ENCODE assay signal across 9 cellular contexts in genomic region chr14:96205059-96205993, GRCh38. TPM values are rescaled to one million over a fixed set of nuclear protein-coding genes. Genes with fewer than 3 reads are reported as not detected.
DNase-seq lines count a peak whose midpoint lies in the region; ATAC-seq and TF ChIP-seq lines count a peak whose summit lies in the region.
"Had no signal": no experiment of that assay in that cellular context is flagged by ENCODE, and none has a peak within 500 bp of the region (broad histone marks: within the 10 kb centered on the region; RNA-seq: fewer than 3 reads in every experiment).

No MANE protein-coding gene starts in this region.

- peaks cover 16% of the 10 kb centered on the region for H3K4me1 Mint-ChIP-seq in stimulated activated naive CD8-positive, alpha-beta T cell treated with anti-CD3 and anti-CD28 coated beads, Interleukin-15, amount 100 ng/mL, for 72 hours
- H3K4me1 Mint-ChIP-seq in activated T-cell treated with anti-CD3 and anti-CD28 coated beads, Interleukin-2, amount 50 U/mL, for 24 hours (ENCODE audit: low read depth) = peaks cover 6% of the 10 kb centered on the region

- no peak overlapping the region for H3K27ac Mint-ChIP-seq in stimulated activated naive CD8-positive, alpha-beta T cell treated with anti-CD3 and anti-CD28 coated beads, Interleukin-15, amount 100 ng/mL, for 72 hours
- no peak overlapping the region for H3K27ac Mint-ChIP-seq in activated T-cell treated with anti-CD3 and anti-CD28 coated beads, Interleukin-2, amount 50 U/mL, for 24 hours

- peaks cover 11% of the 10 kb centered on the region for H3K4me1 ChIP-seq in mucosa of descending colon (ENCODE audit: low read depth)

- peaks cover 71% of the 10 kb centered on the region for H3K27me3 Mint-ChIP-seq in stimulated activated naive CD8-positive, alpha-beta T cell treated with anti-CD3 and anti-CD28 coated beads, Interleukin-15, amount 100 ng/mL, for 72 hours
- peaks cover 55% of the 10 kb centered on the region for H3K27me3 Mint-ChIP-seq in activated T-cell treated with anti-CD3 and anti-CD28 coated beads, Interleukin-2, amount 50 U/mL, for 24 hours

- ATAC-seq in stimulated activated naive CD8-positive, alpha-beta T cell treated with anti-CD3 and anti-CD28 coated beads, Interleukin-15, amount 100 ng/mL, for 72 hours = peak; percentile 16
- no peak for ATAC-seq in stimulated activated naive CD8-positive, alpha-beta T cell treated with anti-CD3 and anti-CD28 coated beads, Interleukin-15, Interleukin-2, amounts not matched to agents 100 U/mL and 50 U/mL, for 24 hours
- peak; percentile 43 for ATAC-seq in mucosa of descending colon
- ATAC-seq in HG03108 (IDR thresholded peaks at IDR 0.05; ENCODE audit: unreplicated experiment) = no peak
- ATAC-seq in HG02571 (IDR thresholded peaks at IDR 0.05; ENCODE audit: unreplicated experiment) = no peak

- H3K9me3 Mint-ChIP-seq in stimulated activated naive CD8-positive, alpha-beta T cell treated with anti-CD3 and anti-CD28 coated beads, Interleukin-15, amount 100 ng/mL, for 72 hours = no peaks in the 10 kb centered on the region
- no peaks in the 10 kb centered on the region for H3K9me3 Mint-ChIP-seq in activated T-cell treated with anti-CD3 and anti-CD28 coated beads, Interleukin-2, amount 50 U/mL, for 24 hours

- no peak for DNase-seq in stimulated activated naive CD8-positive, alpha-beta T cell treated with anti-CD3 and anti-CD28 coated beads, Interleukin-15, amount 100 ng/mL, for 72 hours
- no peak for DNase-seq in stimulated activated naive CD8-positive, alpha-beta T cell treated with anti-CD3 and anti-CD28 coated beads, Interleukin-15, Interleukin-2, amounts not matched to agents 100 U/mL and 50 U/mL, for 24 hours
- DNase-seq in coronary artery (ENCODE audit: low spot score) = no peak
- DNase-seq in mucosa of descending colon = peak in 1 of 3 donors; percentile 29
- no peak for DNase-seq in NCI-H2029 (lab: John Stamatoyannopoulos, UW)
- no peak for DNase-seq in activated T-cell treated with anti-CD3 and anti-CD28 coated beads, Interleukin-2, amount 50 U/mL, for 24 hours
- DNase-seq: DND-41 had no signal

- no peaks in the 10 kb centered on the region for H3K36me3 Mint-ChIP-seq in activated T-cell treated with anti-CD3 and anti-CD28 coated beads, Interleukin-2, amount 50 U/mL, for 24 hours (ENCODE audit: low read depth)

- intact Hi-C loops in mucosa of descending colon (cut with DNase I, micrococcal nuclease) = no loop called here

- TF ChIP-seq CTCF in coronary artery (IDR thresholded peaks at IDR 0.05) (no peak), mucosa of descending colon (IDR thresholded peaks at IDR 0.05) (no peak)

- H3K4me3 ChIP-seq in coronary artery = peak overlapping the region; percentile 68
- H3K4me3 ChIP-seq in mucosa of descending colon = peak overlapping the region; percentile 21

- H3K9me3 ChIP-seq in mucosa of descending colon = no peaks in the 10 kb centered on the region

- H3K27ac ChIP-seq in coronary artery = peak overlapping the region; percentile 7 to 81

- no peak overlapping the region for H3K4me3 Mint-ChIP-seq in stimulated activated naive CD8-positive, alpha-beta T cell treated with anti-CD3 and anti-CD28 coated beads, Interleukin-15, amount 100 ng/mL, for 72 hours
- H3K4me3 Mint-ChIP-seq in activated T-cell treated with anti-CD3 and anti-CD28 coated beads, Interleukin-2, amount 50 U/mL, for 24 hours = no peak overlapping the region

- no peaks in the 10 kb centered on the region for H3K36me3 ChIP-seq in mucosa of descending colon (ENCODE audit: low read depth)

RNA-seq across cellular contexts. Expression of gene BDKRB2, which starts 0.7 kb away (rescaled TPM):
- total RNA-seq in mucosa of descending colon = 10 to 100 TPM; 18.7 to 38.6 (median 25.4) TPM

RNA-seq across cellular contexts. Expression of gene BDKRB1, which starts 50.7 kb away (rescaled TPM):
- 10 to 100 TPM in 1 of 3 donors, 1 to 10 TPM in 2; 6.1 to 10.6 (median 7.7) TPM for total RNA-seq in mucosa of descending colon

Comparison
In these comparisons a context has a peak if more than half of its experiments do, and no peak if none do; other contexts are left out.
1. ATAC-seq: peak in stimulated activated naive CD8-positive, alpha-beta T cell treated with anti-CD3 and anti-CD28 coated beads, Interleukin-15, amount 100 ng/mL, for 72 hours (single experiment) and mucosa of descending colon (single experiment); none in stimulated activated naive CD8-positive, alpha-beta T cell treated with anti-CD3 and anti-CD28 coated beads, Interleukin-15, Interleukin-2, amounts not matched to agents 100 U/mL and 50 U/mL, for 24 hours (single experiment), HG03108 (single experiment) and HG02571 (single experiment).